19 cellular contexts compared by ENCODE assay signal in the genomic region with DNA sequence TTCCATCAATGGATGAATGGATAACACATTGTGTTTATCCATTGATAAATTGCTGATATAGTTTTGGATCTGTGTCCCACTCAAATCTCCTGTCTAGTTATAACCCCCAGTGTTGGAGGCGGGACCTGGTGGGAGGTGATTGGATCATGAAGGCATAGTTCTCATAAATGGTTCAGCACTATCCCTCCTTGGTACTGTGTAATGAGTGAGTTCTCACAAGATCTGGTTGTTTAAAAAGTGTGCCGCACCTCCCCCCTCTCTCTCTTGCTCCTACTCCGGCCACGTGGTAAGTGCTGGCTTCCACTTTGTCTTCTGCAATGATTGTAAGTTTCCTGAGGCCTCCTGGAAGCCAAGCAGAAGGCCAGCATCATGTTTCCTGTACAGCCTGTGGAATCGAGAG. TPM values are rescaled to one million over a fixed set of nuclear protein-coding genes. Genes with fewer than 3 reads are reported as not detected.
DNase-seq lines count a peak whose midpoint lies in the region; ATAC-seq, FAIRE-seq and TF ChIP-seq lines count a peak whose summit lies in the region.
"Had no signal": no experiment of that assay in that cellular context is flagged by ENCODE, and none has a peak within 500 bp of the region (broad histone marks: within the 10 kb centered on the region; RNA-seq: fewer than 3 reads in every experiment).

No MANE protein-coding gene starts in this region.

- DNase-seq in activated naive CD8-positive, alpha-beta T cell treated with anti-CD3 and anti-CD28 coated beads for 36 hours = no peak
- DNase-seq in activated naive CD8-positive, alpha-beta T cell treated with anti-CD3 and anti-CD28 coated beads, Interleukin-2, amount 50 U/mL, for 24 hours = no peak
- DNase-seq in GM12892 (ENCODE audit: insufficient read length) (no peak), coronary artery (ENCODE audit: low spot score) (peak; percentile 35)
- DNase-seq: BE2C; Caco-2; CD8-positive, alpha-beta memory T cell; DND-41; GDM1 had no signal

- H3K4me3 Mint-ChIP-seq in activated naive CD8-positive, alpha-beta T cell treated with anti-CD3 and anti-CD28 coated beads for 36 hours = no peak overlapping the region
- H3K4me3 Mint-ChIP-seq in activated naive CD8-positive, alpha-beta T cell treated with anti-CD3 and anti-CD28 coated beads, Interleukin-2, amount 50 U/mL, for 24 hours = no peak overlapping the region
- no peak overlapping the region for H3K4me3 Mint-ChIP-seq in stimulated activated memory B cell treated with anti-CD40 and anti-IgM and Interleukin-4, amounts not matched to agents 10 μg/mL and 1 μg/mL and 100 μg/mL, for 72 hours
- H3K4me3 Mint-ChIP-seq: CD8-positive, alpha-beta memory T cell had no signal

- no peak overlapping the region for H3K4me3 ChIP-seq in coronary artery
- H3K4me3 ChIP-seq: A549, HAP-1 had no signal

- FAIRE-seq in GM12892 (lab: Jason Lieb, UNC) = peak; percentile 5
- FAIRE-seq: A549, H1 had no signal

- no peak for TF ChIP-seq CTCF in coronary artery (IDR thresholded peaks at IDR 0.05)

- peaks cover 4% of the 10 kb centered on the region for H3K9me3 Mint-ChIP-seq in activated naive CD8-positive, alpha-beta T cell treated with anti-CD3 and anti-CD28 coated beads for 36 hours
- no peaks in the 10 kb centered on the region for H3K9me3 Mint-ChIP-seq in activated naive CD8-positive, alpha-beta T cell treated with anti-CD3 and anti-CD28 coated beads, Interleukin-2, amount 50 U/mL, for 24 hours
- peaks cover 2% of the 10 kb centered on the region for H3K9me3 Mint-ChIP-seq in stimulated activated memory B cell treated with anti-CD40 and anti-IgM and Interleukin-4, amounts not matched to agents 10 μg/mL and 1 μg/mL and 100 μg/mL, for 72 hours
- H3K9me3 Mint-ChIP-seq: IgD-negative memory B cell had no signal

- TF ChIP-seq POLR2A in GM12892 (IDR thresholded peaks at IDR 0.05; ENCODE audit: low read depth, low read length) = 0 out of 2 replicates have a peak, but pooled peaks have one; percentile 15

- ATAC-seq in activated naive CD8-positive, alpha-beta T cell treated with anti-CD3 and anti-CD28 coated beads, Interleukin-2, amount 50 U/mL, for 24 hours = no peak
- no peak for ATAC-seq in stimulated activated memory B cell treated with anti-CD40 and anti-IgM and Interleukin-4, amounts not matched to agents 10 μg/mL and 1 μg/mL and 100 μg/mL, for 72 hours
- ATAC-seq in HG03442 (IDR thresholded peaks at IDR 0.05; ENCODE audit: unreplicated experiment) (no peak), HG02623 (IDR thresholded peaks at IDR 0.05; ENCODE audit: unreplicated experiment) (no peak)
- ATAC-seq: A549 had no signal

- H3K27me3 Mint-ChIP-seq in activated naive CD8-positive, alpha-beta T cell treated with anti-CD3 and anti-CD28 coated beads for 36 hours = no peaks in the 10 kb centered on the region
- peaks cover 9% of the 10 kb centered on the region for H3K27me3 Mint-ChIP-seq in activated naive CD8-positive, alpha-beta T cell treated with anti-CD3 and anti-CD28 coated beads, Interleukin-2, amount 50 U/mL, for 24 hours
- H3K27me3 Mint-ChIP-seq in stimulated activated memory B cell treated with anti-CD40 and anti-IgM and Interleukin-4, amounts not matched to agents 10 μg/mL and 1 μg/mL and 100 μg/mL, for 72 hours = peaks cover 16% of the 10 kb centered on the region

- H3K36me3 Mint-ChIP-seq in activated naive CD8-positive, alpha-beta T cell treated with anti-CD3 and anti-CD28 coated beads for 36 hours = peaks cover 14% of the 10 kb centered on the region
- H3K36me3 Mint-ChIP-seq in activated naive CD8-positive, alpha-beta T cell treated with anti-CD3 and anti-CD28 coated beads, Interleukin-2, amount 50 U/mL, for 24 hours (ENCODE audit: low read depth) = peaks cover 1% of the 10 kb centered on the region
- peaks cover 5% of the 10 kb centered on the region for H3K36me3 Mint-ChIP-seq in stimulated activated memory B cell treated with anti-CD40 and anti-IgM and Interleukin-4, amounts not matched to agents 10 μg/mL and 1 μg/mL and 100 μg/mL, for 72 hours
- H3K36me3 Mint-ChIP-seq: CD8-positive, alpha-beta memory T cell; IgD-negative memory B cell had no signal

- H3K27ac Mint-ChIP-seq in activated naive CD8-positive, alpha-beta T cell treated with anti-CD3 and anti-CD28 coated beads for 36 hours = peak overlapping the region; percentile 59
- no peak overlapping the region for H3K27ac Mint-ChIP-seq in activated naive CD8-positive, alpha-beta T cell treated with anti-CD3 and anti-CD28 coated beads, Interleukin-2, amount 50 U/mL, for 24 hours
- H3K27ac Mint-ChIP-seq in stimulated activated memory B cell treated with anti-CD40 and anti-IgM and Interleukin-4, amounts not matched to agents 10 μg/mL and 1 μg/mL and 100 μg/mL, for 72 hours = peak overlapping the region; percentile 53
- H3K27ac Mint-ChIP-seq: IgD-negative memory B cell had no signal

- H3K4me1 Mint-ChIP-seq in activated naive CD8-positive, alpha-beta T cell treated with anti-CD3 and anti-CD28 coated beads for 36 hours = peaks cover 67% of the 10 kb centered on the region
- H3K4me1 Mint-ChIP-seq in activated naive CD8-positive, alpha-beta T cell treated with anti-CD3 and anti-CD28 coated beads, Interleukin-2, amount 50 U/mL, for 24 hours = peaks cover 66% of the 10 kb centered on the region
- peaks cover 61% of the 10 kb centered on the region for H3K4me1 Mint-ChIP-seq in stimulated activated memory B cell treated with anti-CD40 and anti-IgM and Interleukin-4, amounts not matched to agents 10 μg/mL and 1 μg/mL and 100 μg/mL, for 72 hours

- H3K27ac ChIP-seq in coronary artery = no peak overlapping the region
- H3K27ac ChIP-seq: A549, C4-2B had no signal

RNA-seq across cellular contexts. Expression of gene SPATA3, which starts 23.9 kb away (rescaled TPM):
- total RNA-seq in activated naive CD8-positive, alpha-beta T cell treated with anti-CD3 and anti-CD28 coated beads for 36 hours = not detected
- not detected for polyA plus RNA-seq in GM12892 (2012; ENCODE audit: missing spikeins)
- total RNA-seq: Caco-2, H1, HT1080 had no signal
- polyA plus RNA-seq: A549; AG04450; CD8-positive, alpha-beta memory T cell; H1; IgD-negative memory B cell had no signal

RNA-seq across cellular contexts. Expression of gene GPR55, which starts 47.0 kb away (rescaled TPM):
- total RNA-seq in activated naive CD8-positive, alpha-beta T cell treated with anti-CD3 and anti-CD28 coated beads for 36 hours = 10 to 100 TPM; 18.8 to 20.4 TPM
- polyA plus RNA-seq in GM12892 (2012; ENCODE audit: missing spikeins) = 15.5 TPM
- total RNA-seq: Caco-2, H1 had no signal
- polyA plus RNA-seq: A549, AG04450, H1 had no signal
